In genomic region chr7:88635149-88635548, GRCh38 we compare ENCODE assay signal across 1 cellular context.
TF ChIP-seq lines count a peak whose summit lies in the region.

No MANE protein-coding gene starts in this region.

TF ChIP-seq in WTC11, 78 proteins besides CTCF, POLR2A, EP300 and RAD21 (continued from another document):
- TF ChIP-seq, protein P1, sequence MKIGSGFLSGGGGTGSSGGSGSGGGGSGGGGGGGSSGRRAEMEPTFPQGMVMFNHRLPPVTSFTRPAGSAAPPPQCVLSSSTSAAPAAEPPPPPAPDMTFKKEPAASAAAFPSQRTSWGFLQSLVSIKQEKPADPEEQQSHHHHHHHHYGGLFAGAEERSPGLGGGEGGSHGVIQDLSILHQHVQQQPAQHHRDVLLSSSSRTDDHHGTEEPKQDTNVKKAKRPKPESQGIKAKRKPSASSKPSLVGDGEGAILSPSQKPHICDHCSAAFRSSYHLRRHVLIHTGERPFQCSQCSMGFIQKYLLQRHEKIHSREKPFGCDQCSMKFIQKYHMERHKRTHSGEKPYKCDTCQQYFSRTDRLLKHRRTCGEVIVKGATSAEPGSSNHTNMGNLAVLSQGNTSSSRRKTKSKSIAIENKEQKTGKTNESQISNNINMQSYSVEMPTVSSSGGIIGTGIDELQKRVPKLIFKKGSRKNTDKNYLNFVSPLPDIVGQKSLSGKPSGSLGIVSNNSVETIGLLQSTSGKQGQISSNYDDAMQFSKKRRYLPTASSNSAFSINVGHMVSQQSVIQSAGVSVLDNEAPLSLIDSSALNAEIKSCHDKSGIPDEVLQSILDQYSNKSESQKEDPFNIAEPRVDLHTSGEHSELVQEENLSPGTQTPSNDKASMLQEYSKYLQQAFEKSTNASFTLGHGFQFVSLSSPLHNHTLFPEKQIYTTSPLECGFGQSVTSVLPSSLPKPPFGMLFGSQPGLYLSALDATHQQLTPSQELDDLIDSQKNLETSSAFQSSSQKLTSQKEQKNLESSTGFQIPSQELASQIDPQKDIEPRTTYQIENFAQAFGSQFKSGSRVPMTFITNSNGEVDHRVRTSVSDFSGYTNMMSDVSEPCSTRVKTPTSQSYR (CRISPR knock-in tag; IDR thresholded peaks at IDR 0.05), result no peak
- TF ChIP-seq SOX15 (CRISPR knock-in tag; IDR thresholded peaks at IDR 0.05), result no peak
- TF ChIP-seq ZNF423 (CRISPR knock-in tag; IDR thresholded peaks at IDR 0.05), result no peak
- TF ChIP-seq CBFB (CRISPR knock-in tag; IDR thresholded peaks at IDR 0.05; ENCODE audit: low read depth), result no peak
- no peak for TF ChIP-seq CREB1 (CRISPR knock-in tag; IDR thresholded peaks at IDR 0.05)
- no peak for TF ChIP-seq GABPB1 (CRISPR knock-in tag; IDR thresholded peaks at IDR 0.05)
TF ChIP-seq in WTC11: peak in this region for 0.
